18 cellular contexts compared by ENCODE assay signal in genomic region chr1:22886211-22886610, GRCh38.
DNase-seq lines count a peak whose midpoint lies in the region; ATAC-seq and TF ChIP-seq lines count a peak whose summit lies in the region.
"Had no signal": no experiment of that assay in that cellular context is flagged by ENCODE, and none has a peak within 500 bp of the region (broad histone marks: within the 10 kb centered on the region; RNA-seq: fewer than 3 reads in every experiment).

No MANE protein-coding gene starts in this region.

- peak overlapping the region in 5 of 6 donors; percentile 16 to 88 (median 70) for H3K27ac Mint-ChIP-seq in immature natural killer cell
- H3K27ac Mint-ChIP-seq: activated CD4-positive, alpha-beta T cell treated with anti-CD3 and anti-CD28 coated beads for 36 hours; naive B cell; stimulated activated naive CD8-positive, alpha-beta T cell treated with anti-CD3 and anti-CD28 coated beads, Interleukin-15, amount 100 ng/mL, for 72 hours had no signal

- no peaks in the 10 kb centered on the region for H3K36me3 Mint-ChIP-seq in immature natural killer cell
- H3K36me3 Mint-ChIP-seq: naive B cell had no signal

- ATAC-seq in left colon (no peak), HG02763 (IDR thresholded peaks at IDR 0.05; ENCODE audit: unreplicated experiment) (no peak), HG03097 (IDR thresholded peaks at IDR 0.05; ENCODE audit: low FRiP score, unreplicated experiment) (no peak), esophagus mucosa (no peak)
- ATAC-seq: activated CD4-positive, alpha-beta T cell treated with anti-CD3 and anti-CD28 coated beads for 36 hours; stimulated activated naive CD8-positive, alpha-beta T cell treated with anti-CD3 and anti-CD28 coated beads, Interleukin-15, amount 100 ng/mL, for 72 hours had no signal

- DNase-seq in AG04449 (ENCODE audit: low read depth, low spot score) (peak; percentile 72), GM03348 (ENCODE audit: low spot score) (peak; percentile 95), astrocyte of the cerebellum (ENCODE audit: low read depth) (peak; percentile 40), immature natural killer cell (no peak), left colon (no peak)
- DNase-seq: activated CD4-positive, alpha-beta T cell treated with anti-CD3 and anti-CD28 coated beads for 36 hours; activated gamma-delta T cell treated with Interleukin-2 at 50 U/mL for 16 hours; effector memory CD4-positive, alpha-beta T cell; naive B cell; NCI-H510A; stimulated activated CD4-positive, alpha-beta T cell treated with anti-CD3 and anti-CD28 coated beads, Interleukin-15, amount 100 ng/mL, for 24 hours; stimulated activated naive CD8-positive, alpha-beta T cell treated with anti-CD3 and anti-CD28 coated beads, Interleukin-15, amount 100 ng/mL, for 72 hours; T1000 had no signal

- POLR2A ChIA-PET in AG04449 (lab: Yijun Ruan, JAX): no interaction called here

- no peak overlapping the region for H3K4me3 Mint-ChIP-seq in immature natural killer cell
- H3K4me3 Mint-ChIP-seq: activated CD4-positive, alpha-beta T cell treated with anti-CD3 and anti-CD28 coated beads for 36 hours; stimulated activated naive CD8-positive, alpha-beta T cell treated with anti-CD3 and anti-CD28 coated beads, Interleukin-15, amount 100 ng/mL, for 72 hours had no signal

- peaks cover 0 to 5% (median 2%) of the 10 kb centered on the region in 3 donors for H3K27me3 Mint-ChIP-seq in immature natural killer cell (ENCODE audit: low read depth in 3 of 3)

- intact Hi-C loops in left colon (cut with DNase I, micrococcal nuclease): loop anchor here in 1 of 2 donors (10.0 kb wide), 1 partner anchor 181 kb away; no protein-coding TSS in a partner anchor

- TF ChIP-seq CTCF in AG04449 (IDR thresholded peaks at IDR 0.05; ENCODE audit: insufficient read depth, low read length, missing control alignments): no peak
- no peak for TF ChIP-seq CTCF in astrocyte of the cerebellum (IDR thresholded peaks at IDR 0.05; ENCODE audit: low read depth, low read length, missing control alignments)

- in situ Hi-C loops in astrocyte of the cerebellum (cut with HindIII; ENCODE audit: low sequenced_read_pairs): loop anchor here (5.0 to 25.0 kb wide), 2 partner anchors 64 to 174 kb away; partner anchors contain the start of gene EPHB2

- H3K4me3 ChIP-seq in AG04449 (ENCODE audit: low read depth, low read length) (no peak overlapping the region), astrocyte of the cerebellum (ENCODE audit: low read depth, low read length) (no peak overlapping the region)
- H3K4me3 ChIP-seq: breast epithelium, HAP-1 had no signal

- CTCF ChIA-PET in AG04449 (lab: Yijun Ruan, JAX): interaction anchor here (0.8 to 9.7 kb wide), 5 partner anchors 8 to 212 kb away, joined by 3 to 144 read pairs (median 29); no protein-coding TSS in a partner anchor

- peaks cover 23 to 33% of the 10 kb centered on the region in 2 donors for H3K4me1 Mint-ChIP-seq in immature natural killer cell

- H3K9me3 Mint-ChIP-seq in immature natural killer cell: no peaks in the 10 kb centered on the region
- H3K9me3 Mint-ChIP-seq: naive B cell; stimulated activated naive CD8-positive, alpha-beta T cell treated with anti-CD3 and anti-CD28 coated beads, Interleukin-15, amount 100 ng/mL, for 72 hours had no signal

Comparison
In these comparisons a context has a peak if more than half of its experiments do, and no peak if none do; other contexts are left out.
1. DNase-seq: peak in AG04449 (single experiment), GM03348 (single experiment) and astrocyte of the cerebellum (single experiment); none in immature natural killer cell (0 of 3) and left colon (0 of 2).